Comparison of ENCODE assay signal across 16 cellular contexts in genomic region chr9:81377310-81377709, GRCh38.
A peak's percentile ranks its signal among the peaks of the same experiment; 100 is the strongest.
DNase-seq lines count a peak whose midpoint lies in the region; TF ChIP-seq lines count a peak whose summit lies in the region.
"Had no signal": no experiment of that assay in that cellular context is flagged by ENCODE, and none has a peak within 500 bp of the region (broad histone marks: within the 10 kb centered on the region; RNA-seq: fewer than 3 reads in every experiment).

No MANE protein-coding gene starts in this region.

- no peaks in the 10 kb centered on the region for H3K27me3 ChIP-seq in WERI-Rb-1 (ENCODE audit: insufficient read depth, low read depth, severe bottlenecking)
- H3K27me3 ChIP-seq: SJCRH30 had no signal

- peaks cover 80% of the 10 kb centered on the region for H3K4me1 Mint-ChIP-seq in glutamatergic neuron (ENCODE audit: low read depth, unreplicated experiment)
- H3K4me1 Mint-ChIP-seq: T-helper 17 cell had no signal

- peak overlapping the region; percentile 22 for H3K27ac Mint-ChIP-seq in glutamatergic neuron (ENCODE audit: unreplicated experiment)
- H3K27ac Mint-ChIP-seq: T-helper 17 cell had no signal

- no peaks in the 10 kb centered on the region for H3K36me3 ChIP-seq in WERI-Rb-1
- H3K36me3 ChIP-seq: SJCRH30 had no signal

- no peak for TF ChIP-seq CTCF in glutamatergic neuron (IDR thresholded peaks at IDR 0.05; ENCODE audit: partially characterized antibody, unreplicated experiment)
- no peak for TF ChIP-seq CTCF in WERI-Rb-1 (IDR thresholded peaks at IDR 0.05; ENCODE audit: low read depth, low read length)
- no peak for TF ChIP-seq CTCF in foreskin fibroblast (IDR thresholded peaks at IDR 0.05; ENCODE audit: low read depth, low read length)

- no peaks in the 10 kb centered on the region for H3K36me3 Mint-ChIP-seq in glutamatergic neuron (ENCODE audit: unreplicated experiment)

- H3K27ac ChIP-seq in WERI-Rb-1: no peak overlapping the region
- H3K27ac ChIP-seq: C4-2B, PC-9, SJCRH30 had no signal

- peak; percentile 40 for DNase-seq in COLO829 (ENCODE audit: low spot score)
- peak in 2 of 3 experiments; percentile 30 to 78 for DNase-seq in NCI-H1417 (lab: John Stamatoyannopoulos, UW)
- DNase-seq in NCI-H526 treated with DMSO at 0.1 percent for 48 hours (lab: John Stamatoyannopoulos, UW): peak; percentile 80
- no peak for DNase-seq in glutamatergic neuron
- no peak for DNase-seq in WERI-Rb-1
- no peak for DNase-seq in NCI-H510A (lab: John Stamatoyannopoulos, UW)
- no peak for DNase-seq in GOT3 (lab: John Stamatoyannopoulos, UW)
- no peak for DNase-seq in foreskin fibroblast
- DNase-seq: KBM-7, MV-4-11, NCI-H146, NCI-H510A treated with DMSO at 0.1 percent for 48 hours, PC-9, SJCRH30, T-helper 17 cell had no signal

- peaks cover 7% of the 10 kb centered on the region for H3K9me3 Mint-ChIP-seq in glutamatergic neuron (ENCODE audit: unreplicated experiment)

- no peak overlapping the region for H3K4me3 Mint-ChIP-seq in glutamatergic neuron (ENCODE audit: unreplicated experiment)
- H3K4me3 Mint-ChIP-seq: T-helper 17 cell had no signal

- H3K9me3 ChIP-seq in WERI-Rb-1 (ENCODE audit: severe bottlenecking): no peaks in the 10 kb centered on the region
- H3K9me3 ChIP-seq: SJCRH30 had no signal

- H3K4me3 ChIP-seq in WERI-Rb-1 (ENCODE audit: low read depth, low read length) (no peak overlapping the region), foreskin fibroblast (ENCODE audit: low read depth in 1 of 2, low read length in 2 of 2) (no peak overlapping the region)
- H3K4me3 ChIP-seq: PC-9, SJCRH30 had no signal

- peaks cover 8% of the 10 kb centered on the region for H3K27me3 Mint-ChIP-seq in glutamatergic neuron (ENCODE audit: unreplicated experiment)
- H3K27me3 Mint-ChIP-seq: T-helper 17 cell had no signal

Comparison
In these comparisons a context has a peak if more than half of its experiments do, and no peak if none do; other contexts are left out.
1. DNase-seq: peak in COLO829 (single experiment), NCI-H1417 (2 of 3) and NCI-H526 treated with DMSO at 0.1 percent for 48 hours (single experiment); none in glutamatergic neuron (single experiment), WERI-Rb-1 (single experiment), NCI-H510A (single experiment), GOT3 (single experiment) and foreskin fibroblast (0 of 2).